Comparison of ENCODE assay signal across 12 cellular contexts in genomic region chr2:47007221-47007825, GRCh38.
A peak's percentile ranks its signal among the peaks of the same experiment; 100 is the strongest.
DNase-seq lines count a peak whose midpoint lies in the region; TF ChIP-seq lines count a peak whose summit lies in the region.
"Had no signal": no experiment of that assay in that cellular context is flagged by ENCODE, and none has a peak within 500 bp of the region (broad histone marks: within the 10 kb centered on the region; RNA-seq: fewer than 3 reads in every experiment).

No MANE protein-coding gene starts in this region.

- WGBS in transverse colon (ENCODE audit: low coverage in 1 of 2), 2 donors = 83% methylated on average over 17 of the region's 17 CpGs; no CpG with 5 or more reads in 1 of the 2 donors

- H3K27me3 Mint-ChIP-seq in nephron progenitor cell (ENCODE audit: low read depth, poor library complexity) = peaks cover 5% of the 10 kb centered on the region

- peaks cover 12 to 45% (median 34%) of the 10 kb centered on the region in 4 donors for H3K4me1 ChIP-seq in transverse colon
- H3K4me1 ChIP-seq in HAP-1 = peaks cover 20% of the 10 kb centered on the region

- TF ChIP-seq CTCF in dorsolateral prefrontal cortex (IDR thresholded peaks at IDR 0.05 in 54 of 56, conservative IDR thresholded peaks at IDR 0.05 in 2 of 56; ENCODE audit: low read depth in 1 of 56, partially characterized antibody in 56 of 56) (peak in 1 of 56 donors; percentile 1), nephron progenitor cell (IDR thresholded peaks at IDR 0.05) (no peak), transverse colon (IDR thresholded peaks at IDR 0.05) (peak in 1 of 5 experiments; percentile 5)

- H3K9me3 ChIP-seq in transverse colon = no peaks in the 10 kb centered on the region
- no peaks in the 10 kb centered on the region for H3K9me3 ChIP-seq in HAP-1
- H3K9me3 ChIP-seq: left lung had no signal

- intact Hi-C loops in dorsolateral prefrontal cortex (cut with DNase I) (no loop called here), transverse colon (cut with DNase I; ENCODE audit: low total_unique reads) (no loop called here)

- no peaks in the 10 kb centered on the region for H3K9me3 Mint-ChIP-seq in nephron progenitor cell

- peaks cover 0 to 10% (median 0%) of the 10 kb centered on the region in 4 donors for H3K36me3 ChIP-seq in transverse colon
- no peaks in the 10 kb centered on the region; the same call in 1 of the 2 replicates for H3K36me3 ChIP-seq in HAP-1 (replicated peaks)

- H3K27ac ChIP-seq in dorsolateral prefrontal cortex (peak overlapping the region; percentile 59 to 99 (median 90)), transverse colon (peak overlapping the region; percentile 75 to 88 (median 84))

- TF ChIP-seq EP300 in transverse colon (IDR thresholded peaks at IDR 0.05; ENCODE audit: low read depth) = no peak

- no peak for TF ChIP-seq POLR2A in transverse colon (IDR thresholded peaks at IDR 0.05)

- no peak overlapping the region for H3K4me3 Mint-ChIP-seq in nephron progenitor cell

- no peaks in the 10 kb centered on the region for H3K27me3 ChIP-seq in dorsolateral prefrontal cortex
- H3K27me3 ChIP-seq in transverse colon = no peaks in the 10 kb centered on the region
- H3K27me3 ChIP-seq in HAP-1 (ENCODE audit: low read depth) = no peaks in the 10 kb centered on the region
- H3K27me3 ChIP-seq: left lung had no signal

- peaks cover 4% of the 10 kb centered on the region for H3K36me3 Mint-ChIP-seq in nephron progenitor cell (ENCODE audit: low read depth)

- DNase-seq in NCI-H2196 (lab: John Stamatoyannopoulos, UW; ENCODE audit: unreplicated experiment) (peak; percentile 26), NCI-H2196 treated with DMSO at 0.1 percent for 48 hours (lab: John Stamatoyannopoulos, UW; ENCODE audit: unreplicated experiment) (no peak), dorsolateral prefrontal cortex (peak in 7 of 10 donors; percentile 48 to 78 (median 72)), nephron progenitor cell (no peak), transverse colon (no peak), SW480 (ENCODE audit: low spot score) (no peak), HAP-1 (ENCODE audit: low spot score in 2 of 2) (no peak)
- DNase-seq in activated CD4-positive, alpha-beta T cell treated with anti-CD3 and anti-CD28 coated beads, Interleukin-2, amount 50 U/mL, for 48 hours = no peak
- DNase-seq: NK-92 treated with Interleukin-12 subunit alpha and Interleukin-12 subunit beta, amount 100 ng/mL, for 24 hours; stimulated activated CD8-positive, alpha-beta memory T cell treated with anti-CD3 and anti-CD28 coated beads, Interleukin-4, amount 100 ng/mL, for 48 hours had no signal

- H3K4me3 ChIP-seq in dorsolateral prefrontal cortex = peak overlapping the region in 4 of 59 donors; percentile 4 to 23 (median 20)
- no peak overlapping the region for H3K4me3 ChIP-seq in transverse colon
- H3K4me3 ChIP-seq in HAP-1 = no peak overlapping the region
- H3K4me3 ChIP-seq: K562, left lung had no signal

- peak overlapping the region; percentile 80 for H3K27ac Mint-ChIP-seq in nephron progenitor cell

- in situ Hi-C loops in transverse colon (cut with MboI; ENCODE audit: low pct_ligation_motif_present in 1 of 4, low pct_unique_long_range_greater_than_20kb in 1 of 4, low sequenced_read_pairs in 3 of 4) (loop anchor here in 1 of 4 donors (25.0 kb wide), 1 partner anchor 155 kb away; the partner anchor contains the start of gene STPG4), HAP-1 (cut with MboI; ENCODE audit: low sequenced_read_pairs) (no loop called here)

- peaks cover 93% of the 10 kb centered on the region for H3K4me1 Mint-ChIP-seq in nephron progenitor cell

Comparison
In these comparisons a context has a peak if more than half of its experiments do, and no peak if none do; other contexts are left out.
1. DNase-seq: peak in NCI-H2196 (single experiment) and dorsolateral prefrontal cortex (7 of 10); none in NCI-H2196 treated with DMSO at 0.1 percent for 48 hours (single experiment), nephron progenitor cell (single experiment), transverse colon (single experiment), SW480 (single experiment), activated CD4-positive, alpha-beta T cell treated with anti-CD3 and anti-CD28 coated beads, Interleukin-2, amount 50 U/mL, for 48 hours (0 of 2) and HAP-1 (0 of 2).